ENCODE assay signal across 8 cellular contexts in genomic region chr2:25294573-25295462, GRCh38. TPM values are rescaled to one million over a fixed set of nuclear protein-coding genes. Genes with fewer than 3 reads are reported as not detected.
A peak's percentile ranks its signal among the peaks of the same experiment; 100 is the strongest.
DNase-seq lines count a peak whose midpoint lies in the region; ATAC-seq, FAIRE-seq and TF ChIP-seq lines count a peak whose summit lies in the region.

No MANE protein-coding gene starts in this region.

- no peaks in the 10 kb centered on the region for H3K9me1 ChIP-seq in K562 (ENCODE audit: control insufficient read depth, insufficient read depth, low read length)

- no TSS peak for BruUV-seq in K562 (replicated peaks; lab: Mats Ljungman, UMichigan)

- peaks cover 0 to 32% of the 10 kb centered on the region in 2 experiments; a peak in 2 of 5 replicates for H3K27me3 ChIP-seq in K562 (ENCODE audit: control insufficient read depth in 2 of 2, insufficient read depth in 2 of 2, low read length in 2 of 2)

- TF ChIP-seq EP300 in K562 (IDR thresholded peaks at IDR 0.05; ENCODE audit: low read length) = no peak

- no peak for TF ChIP-seq RAD21 in K562 (CRISPR knock-in tag; conservative IDR thresholded peaks at IDR 0.05 in 1 of 2, IDR thresholded peaks at IDR 0.05 in 1 of 2)

- H3K27ac Mint-ChIP-seq in T-helper 17 cell (peak overlapping the region; percentile 96), glutamatergic neuron (ENCODE audit: unreplicated experiment) (no peak overlapping the region)

- H3K4me3 Mint-ChIP-seq in T-helper 17 cell (peak overlapping the region; percentile 91), glutamatergic neuron (ENCODE audit: unreplicated experiment) (no peak overlapping the region)

- 31% methylated on average over 13 of the region's 16 CpGs for WGBS in K562 (ENCODE audit: insufficient coverage, low coverage, missing lambda C conversion rate)

- H3K36me3 Mint-ChIP-seq in T-helper 17 cell (ENCODE audit: low read depth) (peaks cover 2% of the 10 kb centered on the region), glutamatergic neuron (ENCODE audit: unreplicated experiment) (no peaks in the 10 kb centered on the region)

- no peaks in the 10 kb centered on the region for H3K36me3 ChIP-seq in K562 (ENCODE audit: control insufficient read depth, insufficient read depth, low read length)

- peaks cover 2% of the 10 kb centered on the region for H3K9me3 Mint-ChIP-seq in glutamatergic neuron (ENCODE audit: unreplicated experiment)

- TF ChIP-seq CTCF in K562 (IDR thresholded peaks at IDR 0.05 in 2 of 3, conservative IDR thresholded peaks at IDR 0.05 in 1 of 3; ENCODE audit: insufficient read depth in 2 of 3, low read depth in 1 of 3, low read length in 3 of 3) = no peak
- TF ChIP-seq CTCF in glutamatergic neuron (IDR thresholded peaks at IDR 0.05; ENCODE audit: partially characterized antibody, unreplicated experiment) = no peak

- no peak overlapping the region; a peak in 1 of 4 replicates for H3K9ac ChIP-seq in K562 (ENCODE audit: insufficient read depth in 1 of 2, low read depth in 2 of 2, low read length in 2 of 2)

- in situ Hi-C loops in K562 (cut with MboI) = no loop called here

- no peak overlapping the region for H3K4me2 ChIP-seq in K562 (ENCODE audit: insufficient read depth, low read length)

- peaks cover 0 to 20% of the 10 kb centered on the region in 2 experiments; a peak in 2 of 5 replicates for H3K4me1 ChIP-seq in K562 (replicated peaks in 1 of 2; ENCODE audit: control insufficient read depth in 2 of 2, insufficient read depth in 2 of 2, low read length in 2 of 2)

- no peaks in the 10 kb centered on the region for H3K27me3 Mint-ChIP-seq in T-helper 17 cell
- H3K27me3 Mint-ChIP-seq in glutamatergic neuron (ENCODE audit: unreplicated experiment) = peaks cover 4% of the 10 kb centered on the region

- H3K9me3 ChIP-seq in T-helper 17 cell (ENCODE audit: control insufficient read depth, low read length, poor library complexity, severe bottlenecking) (no peaks in the 10 kb centered on the region), K562 (replicated peaks; ENCODE audit: control insufficient read depth, insufficient read depth, low read depth, low read length) (no peaks in the 10 kb centered on the region)

- H3K27ac ChIP-seq in K562 (ENCODE audit: extremely low read depth, low read depth, low read length) = no peak overlapping the region

- intact Hi-C loops in K562 (cut with micrococcal nuclease) = no loop called here

- CTCF ChIA-PET in K562 (lab: Yijun Ruan, JAX; ENCODE audit: low intra/inter-chr PET ratio) = interaction anchor here (0.6 kb wide), 1 partner anchor 283 kb away, joined by 5 read pairs; no protein-coding TSS in a partner anchor

- no peaks in the 10 kb centered on the region for H3K79me2 ChIP-seq in K562 (ENCODE audit: control insufficient read depth, insufficient read depth, low read length)

- FAIRE-seq in K562 (lab: Jason Lieb, UNC) = no peak

- DNase-seq in COR-L47 (lab: John Stamatoyannopoulos, UW) = peak; percentile 91
- DNase-seq in T-helper 17 cell = peak; percentile 54 to 62 (median 57)
- DNase-seq in K562 (ENCODE audit: extremely low read depth in 1 of 4, low spot score in 3 of 4) = no peak
- peak; percentile 72 for DNase-seq in kidney tubule cell (ENCODE audit: low spot score)
- peak; percentile 67 for DNase-seq in stimulated activated CD4-positive, alpha-beta T cell treated with anti-CD3 and anti-CD28 coated beads, Interleukin-4, amount 100 ng/mL, for 1 hour
- no peak for DNase-seq in glutamatergic neuron

- H2AFZ ChIP-seq in K562 (ENCODE audit: low read depth, low read length) = peak overlapping the region; percentile 59

- peak; percentile 86 for ATAC-seq in GM19455 (IDR thresholded peaks at IDR 0.05; ENCODE audit: unreplicated experiment)
- peak; percentile 81 for ATAC-seq in HG03571 (IDR thresholded peaks at IDR 0.05; ENCODE audit: unreplicated experiment)
- peak; percentile 92 for ATAC-seq in T-helper 17 cell
- peak; percentile 53 for ATAC-seq in K562

- no peak overlapping the region for H3K4me3 ChIP-seq in K562

- no peak for TF ChIP-seq POLR2A in K562 (conservative IDR thresholded peaks at IDR 0.05)

- no peaks in the 10 kb centered on the region for H4K20me1 ChIP-seq in K562 (replicated peaks; ENCODE audit: control insufficient read depth, insufficient read depth, low read length)

- H3K4me1 Mint-ChIP-seq in T-helper 17 cell = peaks cover 32% of the 10 kb centered on the region
- H3K4me1 Mint-ChIP-seq in glutamatergic neuron (ENCODE audit: low read depth, unreplicated experiment) = peaks cover 3% of the 10 kb centered on the region

- POLR2A ChIA-PET in K562 (lab: Yijun Ruan, JAX) = interaction anchor here (0.8 kb wide), 1 partner anchor 10 kb away, joined by 3 read pairs; no protein-coding TSS in a partner anchor

TF ChIP-seq in K562, 482 proteins besides CTCF, POLR2A, EP300 and RAD21 (continues in another document):
- TF ChIP-seq MEF2A (IDR thresholded peaks at IDR 0.05; ENCODE audit: control insufficient read depth, low read depth, low read length) (peak; percentile 33; the same call in 1 of the 2 replicates), TCF15 (CRISPR knock-in tag; IDR thresholded peaks at IDR 0.05) (no peak), ZNF644 (tag; IDR thresholded peaks at IDR 0.05; ENCODE audit: low read depth) (no peak), STAT5B (CRISPR knock-in tag; IDR thresholded peaks at IDR 0.05) (no peak), EHMT2 (IDR thresholded peaks at IDR 0.05) (peak; percentile 30; the same call in 1 of the 2 replicates), PTBP1 (IDR thresholded peaks at IDR 0.05; ENCODE audit: low read depth, low read length) (no peak), GABPB2 (CRISPR knock-in tag; conservative IDR thresholded peaks at IDR 0.05) (no peak), GABPA (tag; conservative IDR thresholded peaks at IDR 0.05; ENCODE audit: low read depth) (peak; percentile 64; the same call in 1 of the 2 replicates), SIX5 (IDR thresholded peaks at IDR 0.05; ENCODE audit: borderline replicate concordance in 1 of 2, insufficient read depth in 1 of 2, low read depth in 1 of 2, low read length in 2 of 2) (no peak), TFAP4 (CRISPR knock-in tag; IDR thresholded peaks at IDR 0.05; ENCODE audit: borderline replicate concordance) (no peak), HSF4 (CRISPR knock-in tag; IDR thresholded peaks at IDR 0.05; ENCODE audit: borderline replicate concordance) (no peak), SP2 (IDR thresholded peaks at IDR 0.05; ENCODE audit: extremely low read depth, low read depth, low read length, poor library complexity, severe bottlenecking) (no peak), TCF7 (IDR thresholded peaks at IDR 0.05; ENCODE audit: borderline replicate concordance) (no peak), CREM (IDR thresholded peaks at IDR 0.05; ENCODE audit: low read depth) (no peak), KDM1A (IDR thresholded peaks at IDR 0.05) (no peak), SPI1 (IDR thresholded peaks at IDR 0.05; ENCODE audit: borderline replicate concordance, low read depth, low read length) (peak; percentile 64)

RNA-seq across cellular contexts. Expression of gene DNMT3A, which starts 46.9 kb away (rescaled TPM):
- total RNA-seq in T-helper 17 cell = 10 to 100 TPM; 62.8 to 67.6 TPM
- total RNA-seq in K562 (2011; cell fraction: chromatin; rRNA removed; ENCODE audit: low replicate concordance) = 17.3 and 36.0 TPM in 2 replicates
- total RNA-seq in K562 (2011; cell fraction: nucleolus; rRNA removed) = 20.7 and 22.2 TPM in 2 replicates
- 15.0 and 23.5 TPM in 2 replicates for total RNA-seq in K562 (2011; cell fraction: nucleoplasm; rRNA removed)
- total RNA-seq in K562 (2014; rRNA removed) = 6.3 and 7.0 TPM in 2 replicates
- total RNA-seq in K562 (2014; rRNA removed; fragmentation: Illumina TruSeq; extraction: Trizol) = 3.7 and 4.4 TPM in 2 replicates
- total RNA-seq in K562 (2015; rRNA removed; fragmentation: Illumina TruSeq; extraction: Trizol) = 4.5 and 5.0 TPM in 2 replicates
- 13.5 and 16.0 TPM in 2 replicates for total RNA-seq in K562 (2021)
- polyA plus RNA-seq in K562 (2011; rRNA removed) = 4.6 and 4.8 TPM in 2 replicates
- polyA plus RNA-seq in K562 (2011; cell fraction: cytosol; rRNA removed) = 5.2 TPM in 2 replicates
- 13.6 and 23.1 TPM in 2 replicates for polyA plus RNA-seq in K562 (2011; cell fraction: nucleus; rRNA removed)
- polyA plus RNA-seq in K562 (2012) = 7.3 and 8.9 TPM in 2 replicates
- 5.9 and 6.1 TPM in 2 replicates for polyA plus RNA-seq in K562 (2014; fragmentation: Illumina TruSeq; extraction: Trizol)
- polyA plus RNA-seq in K562 (2014; fragmentation: Nextera tagmentation; extraction: Ambion mirVana) = 1 to 10 TPM; 3.0 to 8.7 TPM
- 6.2 and 9.4 TPM in 2 replicates for polyA plus RNA-seq in K562 (2014; rRNA removed)
- 7.9 and 9.0 TPM in 2 replicates for polyA minus RNA-seq in K562 (2011; rRNA and poly(A)+ RNA removed)
- polyA minus RNA-seq in K562 (2011; cell fraction: cytosol; rRNA and poly(A)+ RNA removed) = 10.6 and 17.4 TPM in 2 replicates
- 9.6 and 10.0 TPM in 2 replicates for polyA minus RNA-seq in K562 (2011; cell fraction: nucleus; rRNA and poly(A)+ RNA removed)
- 175 TPM for total RNA-seq in glutamatergic neuron (ENCODE audit: unreplicated experiment)

Comparison
In these comparisons a context has a peak if more than half of its experiments do, and no peak if none do; other contexts are left out.
1. DNase-seq: peak in COR-L47 (single experiment), T-helper 17 cell (3 of 3), kidney tubule cell (single experiment) and stimulated activated CD4-positive, alpha-beta T cell treated with anti-CD3 and anti-CD28 coated beads, Interleukin-4, amount 100 ng/mL, for 1 hour (single experiment); none in K562 (0 of 4) and glutamatergic neuron (single experiment).
2. Peak in every context shown above with its lines, with median percentiles within 50 percentile points of each other: ATAC-seq.